ENCODE assay signal across 8 cellular contexts in the genomic region with DNA sequence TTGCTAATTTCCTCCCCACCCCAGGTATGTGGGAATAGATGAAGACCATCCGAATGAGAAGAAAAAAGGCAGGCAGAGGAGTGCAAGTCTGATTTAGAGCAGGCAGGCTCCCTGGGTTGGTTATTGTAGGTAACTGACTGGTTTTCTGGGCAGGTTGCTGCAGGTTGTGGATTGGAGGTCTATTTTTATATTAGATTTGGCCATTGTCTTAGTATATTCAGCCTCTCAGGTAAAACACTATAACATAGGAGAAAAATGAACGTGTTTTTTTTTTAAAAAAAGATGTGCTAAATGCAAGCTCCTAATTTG. TPM values are rescaled to one million over a fixed set of nuclear protein-coding genes. Genes with fewer than 3 reads are reported as not detected.
DNase-seq lines count a peak whose midpoint lies in the region; ATAC-seq, FAIRE-seq and TF ChIP-seq lines count a peak whose summit lies in the region.

No MANE protein-coding gene starts in this region.

- H3K79me2 ChIP-seq in astrocyte (ENCODE audit: insufficient read depth, low read length) = peaks cover 18% of the 10 kb centered on the region

- no peaks in the 10 kb centered on the region for H3K9me3 Mint-ChIP-seq in activated naive CD4-positive, alpha-beta T cell treated with anti-CD3 and anti-CD28 coated beads, Interleukin-2, amount 50 U/mL, for 24 hours
- no peaks in the 10 kb centered on the region for H3K9me3 Mint-ChIP-seq in astrocyte (ENCODE audit: unreplicated experiment)

- intact Hi-C loops in lower lobe of right lung (cut with DNase I) (no loop called here), upper lobe of right lung (cut with DNase I) (no loop called here)

- H3K4me1 Mint-ChIP-seq in activated naive CD4-positive, alpha-beta T cell treated with anti-CD3 and anti-CD28 coated beads, Interleukin-2, amount 50 U/mL, for 24 hours = peaks cover 26% of the 10 kb centered on the region
- peaks cover 5% of the 10 kb centered on the region for H3K4me1 Mint-ChIP-seq in astrocyte (ENCODE audit: low read depth, unreplicated experiment)

- no peaks in the 10 kb centered on the region for H3K9me3 ChIP-seq in astrocyte (ENCODE audit: insufficient read depth, low read depth, low read length)
- H3K9me3 ChIP-seq in lower lobe of right lung = no peaks in the 10 kb centered on the region
- no peaks in the 10 kb centered on the region for H3K9me3 ChIP-seq in upper lobe of right lung

- DNase-seq in activated naive CD4-positive, alpha-beta T cell treated with anti-CD3 and anti-CD28 coated beads, Interleukin-2, amount 50 U/mL, for 16 hours = no peak
- DNase-seq in astrocyte (ENCODE audit: low read depth) (no peak), lower lobe of right lung (no peak), upper lobe of right lung (no peak), GM19239 (ENCODE audit: insufficient read length, low spot score) (no peak), UCSD-AML1 (lab: John Stamatoyannopoulos, UW; ENCODE audit: unreplicated experiment) (no peak)

- peaks cover 12% of the 10 kb centered on the region for H3K36me3 ChIP-seq in astrocyte (ENCODE audit: insufficient read depth, low read length)
- H3K36me3 ChIP-seq in lower lobe of right lung = peaks cover 24% of the 10 kb centered on the region
- peaks cover 23% of the 10 kb centered on the region for H3K36me3 ChIP-seq in upper lobe of right lung

- H3K27me3 Mint-ChIP-seq in activated naive CD4-positive, alpha-beta T cell treated with anti-CD3 and anti-CD28 coated beads, Interleukin-2, amount 50 U/mL, for 24 hours = no peaks in the 10 kb centered on the region
- peaks cover 2% of the 10 kb centered on the region for H3K27me3 Mint-ChIP-seq in astrocyte (ENCODE audit: low read depth, unreplicated experiment)

- H3K4me2 ChIP-seq in astrocyte (ENCODE audit: low read length) = peak overlapping the region; percentile 97

- H2AFZ ChIP-seq in astrocyte (ENCODE audit: low read depth, low read length) = peak overlapping the region; percentile 92

- H3K4me3 ChIP-seq in astrocyte (ENCODE audit: insufficient read depth, low read depth, low read length) (peak overlapping the region; percentile 92), lower lobe of right lung (peak overlapping the region; percentile 76), upper lobe of right lung (peak overlapping the region; percentile 90)

- H3K9ac ChIP-seq in astrocyte (ENCODE audit: low read length) = peak overlapping the region; percentile 93

- peaks cover 4% of the 10 kb centered on the region for H3K36me3 Mint-ChIP-seq in activated naive CD4-positive, alpha-beta T cell treated with anti-CD3 and anti-CD28 coated beads, Interleukin-2, amount 50 U/mL, for 24 hours
- peaks cover 2% of the 10 kb centered on the region for H3K36me3 Mint-ChIP-seq in astrocyte (ENCODE audit: low read depth, unreplicated experiment)

- no peak for ATAC-seq in lower lobe of right lung
- ATAC-seq in upper lobe of right lung = no peak
- ATAC-seq in HG02571 (IDR thresholded peaks at IDR 0.05; ENCODE audit: unreplicated experiment) = no peak

- TF ChIP-seq CTCF in astrocyte (IDR thresholded peaks at IDR 0.05; ENCODE audit: insufficient read depth, low read depth, low read length) (no peak), lower lobe of right lung (IDR thresholded peaks at IDR 0.05) (no peak), upper lobe of right lung (IDR thresholded peaks at IDR 0.05) (no peak)

- FAIRE-seq in astrocyte (lab: Jason Lieb, UNC) (no peak), GM19239 (lab: Jason Lieb, UNC) (no peak)

- peak overlapping the region; percentile 93 for H3K4me3 Mint-ChIP-seq in activated naive CD4-positive, alpha-beta T cell treated with anti-CD3 and anti-CD28 coated beads, Interleukin-2, amount 50 U/mL, for 24 hours
- peak overlapping the region; percentile 94 for H3K4me3 Mint-ChIP-seq in astrocyte (ENCODE audit: unreplicated experiment)

- peak overlapping the region; percentile 94 for H3K27ac Mint-ChIP-seq in activated naive CD4-positive, alpha-beta T cell treated with anti-CD3 and anti-CD28 coated beads, Interleukin-2, amount 50 U/mL, for 24 hours
- peak overlapping the region; percentile 90 for H3K27ac Mint-ChIP-seq in astrocyte (ENCODE audit: unreplicated experiment)

- peak overlapping the region; percentile 87 for H3K27ac ChIP-seq in astrocyte (ENCODE audit: low read depth, low read length)
- peak overlapping the region; percentile 89 for H3K27ac ChIP-seq in lower lobe of right lung
- H3K27ac ChIP-seq in upper lobe of right lung = peak overlapping the region; percentile 89

- H3K27me3 ChIP-seq in astrocyte (ENCODE audit: insufficient read depth, low read length) (no peaks in the 10 kb centered on the region), lower lobe of right lung (ENCODE audit: low read depth) (no peaks in the 10 kb centered on the region), upper lobe of right lung (no peaks in the 10 kb centered on the region)

- H3K4me1 ChIP-seq in astrocyte (ENCODE audit: insufficient read depth, low read length) = peaks cover 6% of the 10 kb centered on the region
- H3K4me1 ChIP-seq in lower lobe of right lung = peaks cover 21% of the 10 kb centered on the region
- peaks cover 6% of the 10 kb centered on the region for H3K4me1 ChIP-seq in upper lobe of right lung

- no peaks in the 10 kb centered on the region for H4K20me1 ChIP-seq in astrocyte (ENCODE audit: insufficient read depth, low read length)

RNA-seq across cellular contexts. Expression of a gene that starts 0.5 kb away (rescaled TPM):
- total RNA-seq in astrocyte (27.2 and 27.9 TPM in 2 replicates), lower lobe of right lung (18.8 TPM), upper lobe of right lung (18.1 TPM)
